Comparison of ENCODE assay signal across 16 cellular contexts in the genomic region with DNA sequence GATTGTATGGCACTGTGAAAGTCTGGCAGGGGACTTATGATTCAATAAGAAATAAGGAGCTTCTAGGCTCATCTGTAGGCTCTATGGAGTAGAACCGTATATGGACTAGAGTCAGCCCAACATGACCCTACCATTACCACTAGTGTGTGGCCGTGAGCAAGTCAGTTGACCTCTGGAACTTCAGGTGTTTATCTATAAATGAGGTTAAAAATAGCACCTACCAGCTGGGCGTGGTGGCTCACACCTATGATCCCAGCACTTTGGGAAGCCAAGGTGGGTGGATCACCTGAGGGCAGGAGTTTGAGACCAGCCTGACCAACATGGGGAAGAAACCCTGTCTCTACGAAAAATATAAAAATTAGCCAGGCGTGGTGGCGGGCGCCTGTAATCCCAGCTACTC. TPM values are rescaled to one million over a fixed set of nuclear protein-coding genes. Genes with fewer than 3 reads are reported as not detected.
"Had no signal": no experiment of that assay in that cellular context is flagged by ENCODE, and none has a peak within 500 bp of the region (broad histone marks: within the 10 kb centered on the region; RNA-seq: fewer than 3 reads in every experiment).

No MANE protein-coding gene starts in this region.

- H3K9me3 ChIP-seq: gastrocnemius medialis, heart right ventricle, left lung, lower lobe of right lung, right atrium auricular region had no signal

- DNase-seq: effector memory CD4-positive, alpha-beta T cell; gastrocnemius medialis; heart right ventricle; islet precursor cell; left lung; lower lobe of right lung; midbrain; naive thymus-derived CD4-positive, alpha-beta T cell; nephron progenitor cell; stimulated activated CD4-positive, alpha-beta T cell treated with anti-CD3 and anti-CD28 coated beads, Interleukin-2, amount 100 ng/mL, for 48 hours; stimulated activated naive CD4-positive, alpha-beta T cell treated with Interleukin-2 at 50 U/mL for 16 hours had no signal

- H3K27ac ChIP-seq: gastrocnemius medialis, left lung, lower lobe of right lung, right atrium auricular region had no signal

- H3K4me3 ChIP-seq: gastrocnemius medialis, heart right ventricle, left lung, lower lobe of right lung, right atrium auricular region, smooth muscle cell had no signal

- FAIRE-seq: endometrium, urothelium cell line had no signal

- H3K4me2 ChIP-seq: smooth muscle cell had no signal

- ATAC-seq: esophagus mucosa; gastrocnemius medialis; heart right ventricle; left lung; lower lobe of right lung; naive thymus-derived CD4-positive, alpha-beta T cell had no signal

- H3K27me3 ChIP-seq: gastrocnemius medialis, heart right ventricle, left lung, right atrium auricular region had no signal

RNA-seq across cellular contexts. Expression of a gene that starts 23.0 kb away (rescaled TPM):
- total RNA-seq: gastrocnemius medialis had no signal
- polyA plus RNA-seq: naive thymus-derived CD4-positive, alpha-beta T cell had no signal
